Comparison of ENCODE assay signal across 21 cellular contexts in genomic region chr14:101328412-101329149, GRCh38.
"Had no signal": no experiment of that assay in that cellular context is flagged by ENCODE, and none has a peak within 500 bp of the region (broad histone marks: within the 10 kb centered on the region; RNA-seq: fewer than 3 reads in every experiment).

No MANE protein-coding gene starts in this region.

- H3K4me3 ChIP-seq: adrenal gland, coronary artery, esophagus squamous epithelium, gastrocnemius medialis, lower lobe of right lung, mucosa of descending colon, sigmoid colon, testis, vagina had no signal

- H3K36me3 ChIP-seq: adrenal gland, esophagus squamous epithelium, gastrocnemius medialis, lower lobe of right lung, sigmoid colon, vagina had no signal

- H3K4me1 ChIP-seq: adrenal gland, esophagus squamous epithelium, gastrocnemius medialis, lower lobe of right lung, sigmoid colon, testis, vagina had no signal

- H3K9me3 ChIP-seq: adrenal gland, gastrocnemius medialis, testis, vagina had no signal

- ATAC-seq: activated T-cell treated with anti-CD3 and anti-CD28 coated beads, Interleukin-2, amount 50 U/mL, for 4 hours; gastrocnemius medialis; lower lobe of right lung; mucosa of descending colon; stimulated activated naive B cell treated with anti-CD40 and anti-IgM and Interleukin-4, amounts not matched to agents 10 μg/mL and 1 μg/mL and 100 μg/mL, for 72 hours; WTC11 had no signal

- DNase-seq: activated CD4-positive, alpha-beta T cell treated with anti-CD3 and anti-CD28 coated beads, Interleukin-2, amount 50 U/mL, for 48 hours; activated CD8-positive, alpha-beta memory T cell treated with anti-CD3 and anti-CD28 coated beads, Interleukin-2, amount 50 U/mL, for 48 hours; activated naive CD4-positive, alpha-beta T cell; activated T-cell treated with anti-CD3 and anti-CD28 coated beads, Interleukin-2, amount 50 U/mL, for 4 hours; adrenal gland; cerebellar nuclear complex; esophagus squamous epithelium; gastrocnemius medialis; lower lobe of right lung; mesendoderm; mucosa of descending colon; sigmoid colon; stimulated activated CD4-positive, alpha-beta T cell treated with anti-CD3 and anti-CD28 coated beads, Interleukin-2, amount 100 ng/mL, for 48 hours; stimulated activated CD8-positive, alpha-beta memory T cell treated with anti-CD3 and anti-CD28 coated beads, Interleukin-4, amount 100 ng/mL, for 48 hours; stimulated activated naive B cell treated with anti-CD40 and anti-IgM and Interleukin-4, amounts not matched to agents 10 μg/mL and 1 μg/mL and 100 μg/mL, for 72 hours; T1000; testis; trophoblast cell had no signal

- H3K27me3 ChIP-seq: esophagus squamous epithelium, gastrocnemius medialis, sigmoid colon, testis, vagina had no signal

- H3K27ac ChIP-seq: adrenal gland, coronary artery, esophagus squamous epithelium, gastrocnemius medialis, lower lobe of right lung, sigmoid colon, testis, vagina had no signal
